ENCODE assay signal across 8 cellular contexts in genomic region chr17:81238815-81239713, GRCh38. TPM values are rescaled to one million over a fixed set of nuclear protein-coding genes. Genes with fewer than 3 reads are reported as not detected.
DNase-seq lines count a peak whose midpoint lies in the region; ATAC-seq and TF ChIP-seq lines count a peak whose summit lies in the region.

A gene with protein sequence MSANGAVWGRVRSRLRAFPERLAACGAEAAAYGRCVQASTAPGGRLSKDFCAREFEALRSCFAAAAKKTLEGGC (plus strand): TSS chr17:81239318. CDS start chr17:81239364, 46 bp downstream.
Gene TEPSIN, minus strand, starts transcription at chr17:81239055. Its CDS starts 22 bp downstream, at chr17:81239033.

- no peak for TF ChIP-seq EP300 in Ishikawa (IDR thresholded peaks at IDR 0.05; ENCODE audit: borderline replicate concordance)

- no peak for TF ChIP-seq RAD21 in Ishikawa (IDR thresholded peaks at IDR 0.05; ENCODE audit: low read depth)

- no TSS peak for BruUV-seq in PC-3 (replicated peaks; lab: Mats Ljungman, UMichigan)

- H3K9me2 ChIP-seq in PC-3 (replicated peaks; ENCODE audit: low read length), result no peaks in the 10 kb centered on the region

- peak within 1 kb of the TSS; percentile 19 for H3K27ac ChIP-seq in PC-3 (ENCODE audit: low read length)
- H3K27ac ChIP-seq in epithelial cell of prostate, result peak within 1 kb of the TSS; percentile 90

- CTCF ChIA-PET in PC-3 (lab: Charles Lee), result interaction anchor here (0.8 to 1.0 kb wide), 2 partner anchors 16 to 245 kb away, joined by 3 read pairs; partner anchors contain the start of gene CEP131

- H3K4me1 ChIP-seq in PC-3 (ENCODE audit: insufficient read depth, low read length) (peaks cover 18% of the 10 kb centered on the region; the same call in 1 of the 2 replicates), mucosa of descending colon (ENCODE audit: low read depth) (peaks cover 19% of the 10 kb centered on the region)

- no peaks in the 10 kb centered on the region; the same call in 1 of the 2 replicates for H3K36me3 ChIP-seq in PC-3 (ENCODE audit: low read depth, low read length)
- peaks cover 2% of the 10 kb centered on the region for H3K36me3 ChIP-seq in mucosa of descending colon (ENCODE audit: low read depth)

- no peak for TF ChIP-seq CTCF in PC-3 (conservative IDR thresholded peaks at IDR 0.05; ENCODE audit: low read depth, low read length)
- no peak for TF ChIP-seq CTCF in mucosa of descending colon (IDR thresholded peaks at IDR 0.05)

- intact Hi-C loops in PC-3 (cut with micrococcal nuclease), result loop anchor here (1.0 kb wide), 1 partner anchor 16 kb away; no protein-coding TSS in a partner anchor
- intact Hi-C loops in mucosa of descending colon (cut with DNase I, micrococcal nuclease), result no loop called here

- no peaks in the 10 kb centered on the region for H3F3A ChIP-seq in PC-3 (ENCODE audit: low read length, unreplicated experiment)

- peaks cover 45% of the 10 kb centered on the region for H3K79me2 ChIP-seq in PC-3 (ENCODE audit: low read length)

- no peaks in the 10 kb centered on the region for H3K27me3 ChIP-seq in PC-3 (ENCODE audit: low read length)

- H3K4me3 ChIP-seq in PC-3 (ENCODE audit: low read length) (peak within 1 kb of the TSS; percentile 77), mucosa of descending colon (peak within 1 kb of the TSS; percentile 98)

- peak within 1 kb of the TSS; percentile 79 for H2AFZ ChIP-seq in PC-3 (ENCODE audit: low read length)

- no peaks in the 10 kb centered on the region for H4K20me1 ChIP-seq in PC-3 (ENCODE audit: low read length)

- ATAC-seq in GM21576 (IDR thresholded peaks at IDR 0.05; ENCODE audit: unreplicated experiment), result peak; percentile 76
- peak; percentile 96 for ATAC-seq in PC-3
- ATAC-seq in mucosa of descending colon, result peak; percentile 95

- DNase-seq in DMS114 treated with DMSO at 0.1 percent for 48 hours (lab: John Stamatoyannopoulos, UW; ENCODE audit: unreplicated experiment), result peak; percentile 98
- DNase-seq in PC-3, result peak; percentile 99
- DNase-seq in activated T-cell treated with anti-CD3 and anti-CD28 coated beads for 48 hours (ENCODE audit: low read depth), result peak; percentile 92
- DNase-seq in epithelial cell of prostate (ENCODE audit: low read depth, low spot score), result peak; percentile 97
- DNase-seq in mucosa of descending colon, result peak; percentile 96 to 98 (median 97)
- DNase-seq in stimulated activated CD8-positive, alpha-beta memory T cell treated with anti-CD3 and anti-CD28 coated beads, Interleukin-4, amount 100 ng/mL, for 24 hours (ENCODE audit: low read depth), result peak; percentile 91

- peak within 1 kb of the TSS; percentile 89 for H3K9ac ChIP-seq in PC-3 (ENCODE audit: low read length)

- H3K9me3 ChIP-seq in PC-3 (ENCODE audit: low read length) (no peaks in the 10 kb centered on the region), mucosa of descending colon (no peaks in the 10 kb centered on the region)

- POLR2A ChIA-PET in PC-3 (lab: Charles Lee; ENCODE audit: unreplicated experiment), result interaction anchor here (0.5 to 1.0 kb wide), 4 partner anchors 16 to 183 kb away, joined by 3 to 4 read pairs (median 3); partner anchors contain the start of gene SLC38A10

- peak within 1 kb of the TSS; percentile 97 for H3K4me2 ChIP-seq in PC-3 (ENCODE audit: low read length)

TF ChIP-seq in Ishikawa, 13 proteins besides CTCF, POLR2A, EP300 and RAD21:
- TF ChIP-seq EGR1 (IDR thresholded peaks at IDR 0.05) (no peak; the same call in 1 of the 2 replicates), TAF1 (IDR thresholded peaks at IDR 0.05; ENCODE audit: low read depth) (peak; percentile 44; the same call in 1 of the 2 replicates), MAX (IDR thresholded peaks at IDR 0.05) (peak; percentile 64), TEAD4 (IDR thresholded peaks at IDR 0.05) (no peak), TCF12 (IDR thresholded peaks at IDR 0.05; ENCODE audit: low read depth) (peak; percentile 28; the same call in 1 of the 2 replicates), NFIC (IDR thresholded peaks at IDR 0.05) (no peak), FOXM1 (IDR thresholded peaks at IDR 0.05; ENCODE audit: borderline replicate concordance, low read depth) (peak; percentile 38; the same call in 1 of the 2 replicates), USF1 (IDR thresholded peaks at IDR 0.05) (no peak), CEBPB (IDR thresholded peaks at IDR 0.05) (no peak), ZBTB7A (IDR thresholded peaks at IDR 0.05; ENCODE audit: low read depth) (peak; percentile 70; the same call in 1 of the 2 replicates), CREB1 (IDR thresholded peaks at IDR 0.05; ENCODE audit: low read depth) (peak; percentile 36; the same call in 1 of the 2 replicates), YY1 (IDR thresholded peaks at IDR 0.05; ENCODE audit: low read depth) (peak; percentile 93), REST (IDR thresholded peaks at IDR 0.05; ENCODE audit: low read depth) (no peak)

RNA-seq across cellular contexts. Expression of the first gene that starts in this region (rescaled TPM):
- total RNA-seq in PC-3 (2014; rRNA removed), result 125 and 160 TPM in 2 replicates
- total RNA-seq in mucosa of descending colon, result 10 to 100 TPM; 24.5 to 31.6 (median 31.2) TPM

RNA-seq across cellular contexts. Expression of gene TEPSIN, which starts in this region (rescaled TPM):
- total RNA-seq in PC-3 (2014; rRNA removed) (28.8 and 44.1 TPM in 2 replicates), mucosa of descending colon (10 to 100 TPM; 37.4 to 60.2 (median 50.0) TPM)

Comparison
In these comparisons a context has a peak if more than half of its experiments do, and no peak if none do; other contexts are left out.
1. Peak in every context shown above with its lines: DNase-seq, ATAC-seq, H3K4me3 ChIP-seq and H3K27ac ChIP-seq.